Comparison of ENCODE assay signal across 18 cellular contexts in genomic region chr14:30541318-30541717, GRCh38. TPM values are rescaled to one million over a fixed set of nuclear protein-coding genes. Genes with fewer than 3 reads are reported as not detected.
DNase-seq lines count a peak whose midpoint lies in the region; ATAC-seq and TF ChIP-seq lines count a peak whose summit lies in the region.
"Had no signal": no experiment of that assay in that cellular context is flagged by ENCODE, and none has a peak within 500 bp of the region (broad histone marks: within the 10 kb centered on the region; RNA-seq: fewer than 3 reads in every experiment).

No MANE protein-coding gene starts in this region.

- no peak overlapping the region for H3K9ac ChIP-seq in mammary epithelial cell (ENCODE audit: insufficient read depth, low read length)
- H3K9ac ChIP-seq: BLaER1 treated with 17β-estradiol and CSF1 and Interleukin-3, amounts not matched to agents 10 nM and 100 nM had no signal

- intact Hi-C loops in mammary epithelial cell (cut with micrococcal nuclease), result no loop called here

- no peak overlapping the region for H3K4me3 Mint-ChIP-seq in activated T-cell treated with anti-CD3 and anti-CD28 coated beads, Interleukin-2, amount 50 U/mL, for 72 hours
- no peak overlapping the region for H3K4me3 Mint-ChIP-seq in activated T-cell treated with anti-CD3 and anti-CD28 coated beads, Interleukin-2, amount 50 U/mL, for 24 hours
- H3K4me3 Mint-ChIP-seq in CD8-positive, alpha-beta memory T cell, result no peak overlapping the region
- H3K4me3 Mint-ChIP-seq: CD4-positive, CD25-positive, alpha-beta regulatory T cell; H9 had no signal

- no peaks in the 10 kb centered on the region for H3K9me3 ChIP-seq in mammary epithelial cell (replicated peaks; ENCODE audit: insufficient read depth, low read length)
- H3K9me3 ChIP-seq in CD8-positive, alpha-beta memory T cell (ENCODE audit: low read length), result no peaks in the 10 kb centered on the region

- H3K27ac ChIP-seq in mammary epithelial cell (ENCODE audit: insufficient read depth, low read depth, low read length), result no peak overlapping the region
- no peak overlapping the region for H3K27ac ChIP-seq in CD8-positive, alpha-beta memory T cell (ENCODE audit: low read depth, low read length)
- H3K27ac ChIP-seq: BLaER1 treated with 17β-estradiol and CSF1 and Interleukin-3, amounts not matched to agents 10 nM and 100 nM had no signal

- H3K27me3 Mint-ChIP-seq in activated T-cell treated with anti-CD3 and anti-CD28 coated beads, Interleukin-2, amount 50 U/mL, for 72 hours (ENCODE audit: low read depth), result peaks cover 35% of the 10 kb centered on the region
- H3K27me3 Mint-ChIP-seq in activated T-cell treated with anti-CD3 and anti-CD28 coated beads, Interleukin-2, amount 50 U/mL, for 24 hours, result peaks cover 16% of the 10 kb centered on the region
- peaks cover 12 to 24% of the 10 kb centered on the region in 2 donors for H3K27me3 Mint-ChIP-seq in CD8-positive, alpha-beta memory T cell

- H3K79me2 ChIP-seq in mammary epithelial cell (ENCODE audit: insufficient read depth, low read length), result no peaks in the 10 kb centered on the region

- POLR2A ChIA-PET in CD8-positive, alpha-beta memory T cell (lab: Charles Lee), result no interaction called here

- DNase-seq in activated T-cell treated with anti-CD3 and anti-CD28 coated beads, Interleukin-2, amount 50 U/mL, for 72 hours, result no peak
- DNase-seq in activated T-cell treated with anti-CD3 and anti-CD28 coated beads, Interleukin-2, amount 50 U/mL, for 24 hours, result no peak
- DNase-seq in M059J (ENCODE audit: low read depth) (peak; percentile 28), mammary epithelial cell (peak; percentile 20), kidney tubule cell (ENCODE audit: low spot score) (peak; percentile 12), germinal center (ENCODE audit: low spot score) (no peak)
- DNase-seq in CD8-positive, alpha-beta memory T cell, result no peak
- DNase-seq: 8988T; ACHN; Calu3; CD4-positive, CD25-positive, alpha-beta regulatory T cell; DMS79; GOT3; H9; IMR-90 had no signal

- dilution Hi-C loops in mammary epithelial cell (cut with HindIII; ENCODE audit: low sequenced_read_pairs), result no loop called here

- no TSS peak for BruUV-seq in mammary epithelial cell (replicated peaks; lab: Mats Ljungman, UMichigan)

- no peak overlapping the region for H2AFZ ChIP-seq in mammary epithelial cell (ENCODE audit: low read depth, low read length)

- no peaks in the 10 kb centered on the region for H3K36me3 Mint-ChIP-seq in activated T-cell treated with anti-CD3 and anti-CD28 coated beads, Interleukin-2, amount 50 U/mL, for 72 hours (ENCODE audit: insufficient read depth in 2 of 2)
- no peaks in the 10 kb centered on the region for H3K36me3 Mint-ChIP-seq in activated T-cell treated with anti-CD3 and anti-CD28 coated beads, Interleukin-2, amount 50 U/mL, for 24 hours (ENCODE audit: low read depth)
- no peaks in the 10 kb centered on the region for H3K36me3 Mint-ChIP-seq in CD8-positive, alpha-beta memory T cell
- H3K36me3 Mint-ChIP-seq: CD4-positive, CD25-positive, alpha-beta regulatory T cell had no signal

- no peak overlapping the region for H3K4me3 ChIP-seq in mammary epithelial cell (replicated peaks in 1 of 3; ENCODE audit: insufficient read depth in 1 of 3, low read depth in 2 of 3, low read length in 3 of 3)
- no peak overlapping the region for H3K4me3 ChIP-seq in CD8-positive, alpha-beta memory T cell (ENCODE audit: low read length)
- H3K4me3 ChIP-seq: BLaER1 treated with 17β-estradiol and CSF1 and Interleukin-3, amounts not matched to agents 10 nM and 100 nM; GM12878 had no signal

- H3K4me1 ChIP-seq in mammary epithelial cell (ENCODE audit: insufficient read depth, low read length), result no peaks in the 10 kb centered on the region
- H3K4me1 ChIP-seq in CD8-positive, alpha-beta memory T cell (ENCODE audit: insufficient read depth, low read length), result no peaks in the 10 kb centered on the region
- H3K4me1 ChIP-seq: BLaER1 treated with 17β-estradiol and CSF1 and Interleukin-3, amounts not matched to agents 10 nM and 100 nM had no signal

- no peak overlapping the region for H3K27ac Mint-ChIP-seq in activated T-cell treated with anti-CD3 and anti-CD28 coated beads, Interleukin-2, amount 50 U/mL, for 72 hours
- no peak overlapping the region for H3K27ac Mint-ChIP-seq in activated T-cell treated with anti-CD3 and anti-CD28 coated beads, Interleukin-2, amount 50 U/mL, for 24 hours
- H3K27ac Mint-ChIP-seq in CD8-positive, alpha-beta memory T cell, result no peak overlapping the region
- H3K27ac Mint-ChIP-seq: CD4-positive, CD25-positive, alpha-beta regulatory T cell; H9 had no signal

- no peaks in the 10 kb centered on the region for H3K27me3 ChIP-seq in mammary epithelial cell (ENCODE audit: insufficient read depth, low read length)
- H3K27me3 ChIP-seq in CD8-positive, alpha-beta memory T cell (ENCODE audit: insufficient read depth, low read length, poor library complexity, severe bottlenecking), result no peaks in the 10 kb centered on the region
- H3K27me3 ChIP-seq: BLaER1 treated with 17β-estradiol and CSF1 and Interleukin-3, amounts not matched to agents 10 nM and 100 nM had no signal

- H3K36me3 ChIP-seq in mammary epithelial cell (ENCODE audit: insufficient read depth, low read length), result no peaks in the 10 kb centered on the region
- H3K36me3 ChIP-seq in CD8-positive, alpha-beta memory T cell (ENCODE audit: insufficient read depth, low read length), result no peaks in the 10 kb centered on the region
- H3K36me3 ChIP-seq: BLaER1 treated with 17β-estradiol and CSF1 and Interleukin-3, amounts not matched to agents 10 nM and 100 nM had no signal

- no peak overlapping the region for H3K4me2 ChIP-seq in mammary epithelial cell (ENCODE audit: insufficient read depth, low read depth, low read length)
- H3K4me2 ChIP-seq: BLaER1 treated with 17β-estradiol and CSF1 and Interleukin-3, amounts not matched to agents 10 nM and 100 nM had no signal

- no peaks in the 10 kb centered on the region for H3K9me3 Mint-ChIP-seq in activated T-cell treated with anti-CD3 and anti-CD28 coated beads, Interleukin-2, amount 50 U/mL, for 72 hours
- no peaks in the 10 kb centered on the region for H3K9me3 Mint-ChIP-seq in activated T-cell treated with anti-CD3 and anti-CD28 coated beads, Interleukin-2, amount 50 U/mL, for 24 hours
- H3K9me3 Mint-ChIP-seq in CD8-positive, alpha-beta memory T cell, result no peaks in the 10 kb centered on the region

- WGBS in mammary epithelial cell (ENCODE audit: low coverage, missing lambda C conversion rate), result 92% methylated on average over 1 of the region's 1 CpG

- ATAC-seq in activated T-cell treated with anti-CD3 and anti-CD28 coated beads, Interleukin-2, amount 50 U/mL, for 72 hours (replicated peaks in 1 of 2), result peak; percentile 70 to 82
- no peak for ATAC-seq in GM21447 (IDR thresholded peaks at IDR 0.05; ENCODE audit: unreplicated experiment)
- ATAC-seq: GM12878 had no signal

- H3K4me1 Mint-ChIP-seq in activated T-cell treated with anti-CD3 and anti-CD28 coated beads, Interleukin-2, amount 50 U/mL, for 72 hours (ENCODE audit: low read depth), result peaks cover 4% of the 10 kb centered on the region
- H3K4me1 Mint-ChIP-seq in activated T-cell treated with anti-CD3 and anti-CD28 coated beads, Interleukin-2, amount 50 U/mL, for 24 hours (ENCODE audit: low read depth), result no peaks in the 10 kb centered on the region
- H3K4me1 Mint-ChIP-seq in CD8-positive, alpha-beta memory T cell, result no peaks in the 10 kb centered on the region
- H3K4me1 Mint-ChIP-seq: CD4-positive, CD25-positive, alpha-beta regulatory T cell; H9 had no signal

- no peaks in the 10 kb centered on the region for H4K20me1 ChIP-seq in mammary epithelial cell (ENCODE audit: insufficient read depth, low read length)
- H4K20me1 ChIP-seq: BLaER1 treated with 17β-estradiol and CSF1 and Interleukin-3, amounts not matched to agents 10 nM and 100 nM had no signal

- in situ Hi-C loops in mammary epithelial cell (cut with MboI; ENCODE audit: low sequenced_read_pairs in 2 of 2), result no loop called here

- TF ChIP-seq CTCF in mammary epithelial cell (conservative IDR thresholded peaks at IDR 0.05 in 1 of 2, IDR thresholded peaks at IDR 0.05 in 1 of 2; ENCODE audit: extremely low read depth in 1 of 2, insufficient read depth in 1 of 2, low read depth in 1 of 2, low read length in 2 of 2), result no peak

- CTCF ChIA-PET in mammary epithelial cell (lab: Charles Lee; ENCODE audit: low non-redundant PET), result no interaction called here
- CTCF ChIA-PET in CD8-positive, alpha-beta memory T cell (lab: Charles Lee), result no interaction called here

RNA-seq across cellular contexts. Expression of gene G2E3, which starts 17.6 kb away (rescaled TPM):
- total RNA-seq in activated T-cell treated with anti-CD3 and anti-CD28 coated beads, Interleukin-2, amount 50 U/mL, for 72 hours, result 10 to 100 TPM; 31.6 to 37.0 TPM
- total RNA-seq in M059J (2014; rRNA removed; shearing (Covaris generic)), result 19.0 and 31.5 TPM in 2 replicates
- total RNA-seq in mammary epithelial cell, result 10 to 100 TPM; 14.5 to 37.0 TPM
- 12.1 TPM for polyA plus RNA-seq in mammary epithelial cell
- 17.0 TPM for polyA minus RNA-seq in mammary epithelial cell
- total RNA-seq in CD8-positive, alpha-beta memory T cell, result 10 to 100 TPM; 17.3 to 19.1 TPM
- polyA plus RNA-seq in CD8-positive, alpha-beta memory T cell, result 18.2 TPM

Comparison
In these comparisons a context has a peak if more than half of its experiments do, and no peak if none do; other contexts are left out.
1. DNase-seq: peak in M059J (single experiment), mammary epithelial cell (single experiment) and kidney tubule cell (single experiment); none in activated T-cell treated with anti-CD3 and anti-CD28 coated beads, Interleukin-2, amount 50 U/mL, for 72 hours (0 of 2), activated T-cell treated with anti-CD3 and anti-CD28 coated beads, Interleukin-2, amount 50 U/mL, for 24 hours (single experiment), CD8-positive, alpha-beta memory T cell (0 of 5) and germinal center (single experiment).